ENCODE assay signal across 19 cellular contexts in the genomic region with DNA sequence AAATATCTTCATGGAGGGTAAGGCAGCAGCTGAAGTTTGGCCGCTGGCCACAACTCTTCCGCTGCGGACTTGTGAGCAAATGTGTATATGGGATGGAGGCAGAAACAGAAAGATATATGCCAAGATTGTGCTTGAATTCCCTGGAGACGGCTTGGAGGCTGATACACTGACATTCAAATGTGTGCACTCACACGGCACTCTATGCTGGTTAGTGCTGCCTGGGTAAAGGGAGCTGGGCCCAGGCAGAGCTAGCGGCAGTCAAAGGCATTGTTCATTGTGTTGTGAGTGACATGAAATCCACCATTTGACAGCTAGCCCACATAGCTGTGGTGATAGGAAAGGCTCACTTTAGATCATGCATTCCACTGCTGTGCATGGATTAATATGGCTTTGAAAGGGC.
DNase-seq lines count a peak whose midpoint lies in the region; ATAC-seq and TF ChIP-seq lines count a peak whose summit lies in the region.
"Had no signal": no experiment of that assay in that cellular context is flagged by ENCODE, and none has a peak within 500 bp of the region (broad histone marks: within the 10 kb centered on the region; RNA-seq: fewer than 3 reads in every experiment).

No MANE protein-coding gene starts in this region.

- POLR2A ChIA-PET in WTC11 (lab: Charles Lee) = no interaction called here
- POLR2A ChIA-PET in naive thymus-derived CD8-positive, alpha-beta T cell (lab: Charles Lee) = no interaction called here
- POLR2A ChIA-PET in naive thymus-derived CD4-positive, alpha-beta T cell (lab: Charles Lee) = no interaction called here

- no peaks in the 10 kb centered on the region for H3K36me3 ChIP-seq in MM.1S (replicated peaks; ENCODE audit: insufficient read depth, low read length)
- H3K36me3 ChIP-seq in naive thymus-derived CD4-positive, alpha-beta T cell (ENCODE audit: control insufficient read depth in 2 of 3, insufficient read depth in 3 of 3, low read length in 3 of 3) = no peaks in the 10 kb centered on the region
- H3K36me3 ChIP-seq: esophagus squamous epithelium, uterus had no signal

- ATAC-seq in stimulated activated memory B cell treated with anti-CD40 and anti-IgM and Interleukin-4, amounts not matched to agents 10 μg/mL and 1 μg/mL and 100 μg/mL, for 72 hours = no peak
- no peak for ATAC-seq in WTC11
- no peak for ATAC-seq in naive thymus-derived CD8-positive, alpha-beta T cell
- no peak for ATAC-seq in naive thymus-derived CD4-positive, alpha-beta T cell
- ATAC-seq: activated CD8-positive, alpha-beta T cell treated with anti-CD3 and anti-CD28 coated beads for 36 hours had no signal

- no peaks in the 10 kb centered on the region for H3K9me2 ChIP-seq in MM.1S (replicated peaks; ENCODE audit: insufficient read depth, low read length)

- no peak for DNase-seq in MM.1S
- DNase-seq in astrocyte of the cerebellum (ENCODE audit: low read depth) = peak; percentile 70
- DNase-seq in inferior parietal cortex (ENCODE audit: extremely low spot score) = peak; percentile 42
- peak; percentile 70 for DNase-seq in retina
- no peak for DNase-seq in WTC11 (ENCODE audit: low spot score)
- no peak for DNase-seq in naive thymus-derived CD8-positive, alpha-beta T cell
- DNase-seq in naive thymus-derived CD4-positive, alpha-beta T cell = no peak
- DNase-seq: activated CD8-positive, alpha-beta T cell treated with anti-CD3 and anti-CD28 coated beads for 36 hours; activated T-cell treated with anti-CD3 and anti-CD28 coated beads, Interleukin-2, amount 50 U/mL, for 24 hours; central memory CD4-positive, alpha-beta T cell; esophagus squamous epithelium; kidney glomerular epithelial cell; NCI-H1694; stimulated activated CD4-positive, alpha-beta T cell treated with anti-CD3 and anti-CD28 coated beads, Interleukin-4, amount 100 ng/mL, for 1 hour; uterus had no signal

- H4K20me1 ChIP-seq in MM.1S (ENCODE audit: insufficient read depth, low read length) = no peaks in the 10 kb centered on the region

- peaks cover 14% of the 10 kb centered on the region for H3F3A ChIP-seq in MM.1S (ENCODE audit: insufficient read depth, low read length)

- no peak overlapping the region for H3K27ac Mint-ChIP-seq in stimulated activated memory B cell treated with anti-CD40 and anti-IgM and Interleukin-4, amounts not matched to agents 10 μg/mL and 1 μg/mL and 100 μg/mL, for 72 hours
- no peak overlapping the region for H3K27ac Mint-ChIP-seq in WTC11
- no peak overlapping the region for H3K27ac Mint-ChIP-seq in naive thymus-derived CD8-positive, alpha-beta T cell
- H3K27ac Mint-ChIP-seq in naive thymus-derived CD4-positive, alpha-beta T cell = no peak overlapping the region
- H3K27ac Mint-ChIP-seq: activated CD8-positive, alpha-beta T cell treated with anti-CD3 and anti-CD28 coated beads for 36 hours; activated naive CD8-positive, alpha-beta T cell; activated T-cell treated with anti-CD3 and anti-CD28 coated beads, Interleukin-2, amount 50 U/mL, for 24 hours had no signal

- H3K27me3 ChIP-seq in MM.1S (replicated peaks; ENCODE audit: insufficient read depth, low read length) = no peaks in the 10 kb centered on the region
- H3K27me3 ChIP-seq in naive thymus-derived CD4-positive, alpha-beta T cell (ENCODE audit: control insufficient read depth in 2 of 2, insufficient read depth in 2 of 2, low read length in 2 of 2) = no peaks in the 10 kb centered on the region
- H3K27me3 ChIP-seq: uterus had no signal

- peaks cover 3% of the 10 kb centered on the region for H3K9me3 Mint-ChIP-seq in stimulated activated memory B cell treated with anti-CD40 and anti-IgM and Interleukin-4, amounts not matched to agents 10 μg/mL and 1 μg/mL and 100 μg/mL, for 72 hours
- peaks cover 5% of the 10 kb centered on the region for H3K9me3 Mint-ChIP-seq in WTC11
- peaks cover 0 to 5% (median 0%) of the 10 kb centered on the region in 9 donors for H3K9me3 Mint-ChIP-seq in naive thymus-derived CD8-positive, alpha-beta T cell
- H3K9me3 Mint-ChIP-seq in naive thymus-derived CD4-positive, alpha-beta T cell = peaks cover 0 to 6% (median 0%) of the 10 kb centered on the region in 11 donors
- H3K9me3 Mint-ChIP-seq: activated CD8-positive, alpha-beta T cell treated with anti-CD3 and anti-CD28 coated beads for 36 hours had no signal

- peaks cover 29% of the 10 kb centered on the region for H3K4me1 Mint-ChIP-seq in stimulated activated memory B cell treated with anti-CD40 and anti-IgM and Interleukin-4, amounts not matched to agents 10 μg/mL and 1 μg/mL and 100 μg/mL, for 72 hours
- H3K4me1 Mint-ChIP-seq in WTC11 = peaks cover 7% of the 10 kb centered on the region; the same call in 1 of the 2 replicates
- H3K4me1 Mint-ChIP-seq in naive thymus-derived CD8-positive, alpha-beta T cell = peaks cover 0 to 8% (median 0%) of the 10 kb centered on the region in 4 donors
- H3K4me1 Mint-ChIP-seq in naive thymus-derived CD4-positive, alpha-beta T cell = peaks cover 0 to 6% (median 0%) of the 10 kb centered on the region in 7 donors

- H3K79me2 ChIP-seq in MM.1S (ENCODE audit: low read length) = no peaks in the 10 kb centered on the region

- H3K9ac ChIP-seq in MM.1S (ENCODE audit: low read length) = no peak overlapping the region

- H3K4me3 Mint-ChIP-seq in stimulated activated memory B cell treated with anti-CD40 and anti-IgM and Interleukin-4, amounts not matched to agents 10 μg/mL and 1 μg/mL and 100 μg/mL, for 72 hours = no peak overlapping the region
- no peak overlapping the region for H3K4me3 Mint-ChIP-seq in WTC11
- H3K4me3 Mint-ChIP-seq in naive thymus-derived CD8-positive, alpha-beta T cell = no peak overlapping the region
- no peak overlapping the region for H3K4me3 Mint-ChIP-seq in naive thymus-derived CD4-positive, alpha-beta T cell
- H3K4me3 Mint-ChIP-seq: activated CD8-positive, alpha-beta T cell treated with anti-CD3 and anti-CD28 coated beads for 36 hours; activated naive CD8-positive, alpha-beta T cell; activated T-cell treated with anti-CD3 and anti-CD28 coated beads, Interleukin-2, amount 50 U/mL, for 24 hours had no signal

- peaks cover 45% of the 10 kb centered on the region for H3K27me3 Mint-ChIP-seq in stimulated activated memory B cell treated with anti-CD40 and anti-IgM and Interleukin-4, amounts not matched to agents 10 μg/mL and 1 μg/mL and 100 μg/mL, for 72 hours
- no peaks in the 10 kb centered on the region for H3K27me3 Mint-ChIP-seq in WTC11 (ENCODE audit: low read depth)
- H3K27me3 Mint-ChIP-seq in naive thymus-derived CD8-positive, alpha-beta T cell = peaks cover 5 to 22% (median 7%) of the 10 kb centered on the region in 5 donors
- peaks cover 0 to 16% (median 13%) of the 10 kb centered on the region in 5 donors for H3K27me3 Mint-ChIP-seq in naive thymus-derived CD4-positive, alpha-beta T cell

- peaks cover 38% of the 10 kb centered on the region for H3K4me1 ChIP-seq in MM.1S (ENCODE audit: low read length)
- H3K4me1 ChIP-seq in naive thymus-derived CD4-positive, alpha-beta T cell (ENCODE audit: control insufficient read depth in 2 of 2, insufficient read depth in 2 of 2, low read length in 2 of 2) = no peaks in the 10 kb centered on the region
- H3K4me1 ChIP-seq: esophagus squamous epithelium, uterus had no signal

- H3K36me3 Mint-ChIP-seq in stimulated activated memory B cell treated with anti-CD40 and anti-IgM and Interleukin-4, amounts not matched to agents 10 μg/mL and 1 μg/mL and 100 μg/mL, for 72 hours = peaks cover 5% of the 10 kb centered on the region
- no peaks in the 10 kb centered on the region for H3K36me3 Mint-ChIP-seq in WTC11
- peaks cover 0 to under 1% (median 0%) of the 10 kb centered on the region in 3 donors for H3K36me3 Mint-ChIP-seq in naive thymus-derived CD8-positive, alpha-beta T cell
- H3K36me3 Mint-ChIP-seq in naive thymus-derived CD4-positive, alpha-beta T cell = peaks cover 0 to 7% (median 0%) of the 10 kb centered on the region in 5 donors

- no peaks in the 10 kb centered on the region for H3K9me3 ChIP-seq in MM.1S (replicated peaks; ENCODE audit: insufficient read depth, low read length)
- no peaks in the 10 kb centered on the region for H3K9me3 ChIP-seq in naive thymus-derived CD4-positive, alpha-beta T cell (ENCODE audit: control insufficient read depth in 2 of 3, low read length in 3 of 3)
- H3K9me3 ChIP-seq: esophagus squamous epithelium, uterus had no signal

- CTCF ChIA-PET in WTC11 (lab: Charles Lee) = interaction anchor here (1.2 kb wide), 1 partner anchor 110 kb away, joined by 4 read pairs; no protein-coding TSS in a partner anchor
- CTCF ChIA-PET in naive thymus-derived CD4-positive, alpha-beta T cell (lab: Charles Lee) = no interaction called here

- intact Hi-C loops in naive thymus-derived CD4-positive, alpha-beta T cell (cut with micrococcal nuclease) = no loop called here

- H3K27ac ChIP-seq in MM.1S (ENCODE audit: low read length) = peak overlapping the region; percentile 80; the same call in 1 of the 2 replicates
- no peak overlapping the region for H3K27ac ChIP-seq in naive thymus-derived CD4-positive, alpha-beta T cell (ENCODE audit: low read depth, low read length)
- H3K27ac ChIP-seq: esophagus squamous epithelium, RWPE1, uterus, VCaP had no signal

- H3K4me3 ChIP-seq in MM.1S (ENCODE audit: low read length) = no peak overlapping the region
- no peak overlapping the region for H3K4me3 ChIP-seq in astrocyte of the cerebellum (ENCODE audit: low read depth, low read length)
- no peak overlapping the region for H3K4me3 ChIP-seq in naive thymus-derived CD4-positive, alpha-beta T cell (ENCODE audit: low read length)
- H3K4me3 ChIP-seq: esophagus squamous epithelium, uterus had no signal

- no peak for TF ChIP-seq CTCF in MM.1S (IDR thresholded peaks at IDR 0.05; ENCODE audit: low read length)
- TF ChIP-seq CTCF in astrocyte of the cerebellum (IDR thresholded peaks at IDR 0.05; ENCODE audit: low read depth, low read length, missing control alignments) = no peak
- no peak for TF ChIP-seq CTCF in WTC11 (IDR thresholded peaks at IDR 0.05)

- in situ Hi-C loops in astrocyte of the cerebellum (cut with HindIII; ENCODE audit: low sequenced_read_pairs) = no loop called here

- no peak overlapping the region for H2AFZ ChIP-seq in MM.1S (ENCODE audit: low read length)

- H3K4me2 ChIP-seq in MM.1S (ENCODE audit: low read depth, low read length) = no peak overlapping the region

TF ChIP-seq in WTC11, 78 proteins besides CTCF, POLR2A, EP300 and RAD21 (continues in another document):
- TF ChIP-seq ETV6 (CRISPR knock-in tag; IDR thresholded peaks at IDR 0.05) = no peak
- no peak for TF ChIP-seq TEAD1 (CRISPR knock-in tag; IDR thresholded peaks at IDR 0.05)
- TF ChIP-seq, protein P1, sequence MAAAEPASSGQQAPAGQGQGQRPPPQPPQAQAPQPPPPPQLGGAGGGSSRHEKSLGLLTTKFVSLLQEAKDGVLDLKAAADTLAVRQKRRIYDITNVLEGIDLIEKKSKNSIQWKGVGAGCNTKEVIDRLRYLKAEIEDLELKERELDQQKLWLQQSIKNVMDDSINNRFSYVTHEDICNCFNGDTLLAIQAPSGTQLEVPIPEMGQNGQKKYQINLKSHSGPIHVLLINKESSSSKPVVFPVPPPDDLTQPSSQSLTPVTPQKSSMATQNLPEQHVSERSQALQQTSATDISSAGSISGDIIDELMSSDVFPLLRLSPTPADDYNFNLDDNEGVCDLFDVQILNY (CRISPR knock-in tag; IDR thresholded peaks at IDR 0.05) = no peak

Comparison
In these comparisons a context has a peak if more than half of its experiments do, and no peak if none do; other contexts are left out.
1. DNase-seq: peak in astrocyte of the cerebellum (single experiment), inferior parietal cortex (single experiment) and retina (single experiment); none in MM.1S (single experiment), WTC11 (single experiment), naive thymus-derived CD8-positive, alpha-beta T cell (0 of 10) and naive thymus-derived CD4-positive, alpha-beta T cell (0 of 9).